Comparison of ENCODE assay signal across 9 cellular contexts in genomic region chr16:54934536-54935410, GRCh38. TPM values are rescaled to one million over a fixed set of nuclear protein-coding genes. Genes with fewer than 3 reads are reported as not detected.
A peak's percentile ranks its signal among the peaks of the same experiment; 100 is the strongest.
DNase-seq lines count a peak whose midpoint lies in the region; ATAC-seq and TF ChIP-seq lines count a peak whose summit lies in the region.
"Had no signal": no experiment of that assay in that cellular context is flagged by ENCODE, and none has a peak within 500 bp of the region (broad histone marks: within the 10 kb centered on the region; RNA-seq: fewer than 3 reads in every experiment).

No MANE protein-coding gene starts in this region.

- no peaks in the 10 kb centered on the region for H3K79me1 ChIP-seq in mesendoderm (ENCODE audit: low read length)

- no peaks in the 10 kb centered on the region for H3K36me3 Mint-ChIP-seq in CD4-positive, alpha-beta T cell (ENCODE audit: low read depth)

- H3K27me3 ChIP-seq in CD4-positive, alpha-beta T cell (ENCODE audit: control insufficient read depth, insufficient read depth, low read length), result peaks cover 87% of the 10 kb centered on the region
- H3K27me3 ChIP-seq in mesendoderm (ENCODE audit: insufficient read depth, low read length, poor library complexity) (peaks cover 69% of the 10 kb centered on the region), dorsolateral prefrontal cortex (peaks cover 27 to 100% (median 95%) of the 10 kb centered on the region in 45 donors), PC-9 (ENCODE audit: insufficient read depth, low read depth) (no peaks in the 10 kb centered on the region)

- H2BK15ac ChIP-seq in mesendoderm (replicated peaks; ENCODE audit: low read depth), result no peak overlapping the region

- no peaks in the 10 kb centered on the region for H4K20me1 ChIP-seq in PC-9 (ENCODE audit: insufficient read depth)

- H2BK120ac ChIP-seq in mesendoderm (ENCODE audit: low read depth, low read length), result no peak overlapping the region

- no peak overlapping the region for H3K27ac ChIP-seq in CD4-positive, alpha-beta T cell (ENCODE audit: low read depth, low read length)
- H3K27ac ChIP-seq in mesendoderm (ENCODE audit: low read depth, low read length) (no peak overlapping the region), caudate nucleus (ENCODE audit: low read depth, low read length) (no peak overlapping the region), dorsolateral prefrontal cortex (no peak overlapping the region), PC-9 (no peak overlapping the region)

- TF ChIP-seq CTCF in CD4-positive, alpha-beta T cell (IDR thresholded peaks at IDR 0.05), result no peak
- TF ChIP-seq CTCF in HFF-Myc (IDR thresholded peaks at IDR 0.05; ENCODE audit: low read depth, low read length, missing control alignments) (no peak), dorsolateral prefrontal cortex (IDR thresholded peaks at IDR 0.05 in 54 of 56, conservative IDR thresholded peaks at IDR 0.05 in 2 of 56; ENCODE audit: low read depth in 1 of 56, partially characterized antibody in 56 of 56) (peak in 23 of 56 donors; percentile 8 to 42 (median 19)), PC-9 (conservative IDR thresholded peaks at IDR 0.05) (no peak)

- POLR2A ChIA-PET in CD4-positive, alpha-beta T cell (lab: Charles Lee), result no interaction called here
- POLR2A ChIA-PET in PC-9 (lab: Charles Lee; ENCODE audit: unreplicated experiment), result no interaction called here

- H4K8ac ChIP-seq in mesendoderm (ENCODE audit: low read depth, low read length), result no peak overlapping the region

- H3K4ac ChIP-seq in mesendoderm (ENCODE audit: low read depth, low read length), result no peak overlapping the region

- H3K36me3 ChIP-seq in mesendoderm (ENCODE audit: control insufficient read depth, insufficient read depth, low read length), result no peaks in the 10 kb centered on the region
- H3K36me3 ChIP-seq in PC-9 (ENCODE audit: low read depth), result no peaks in the 10 kb centered on the region

- no CpG with 5 or more reads among the region's 37 CpGs for WGBS in mesendoderm (ENCODE audit: extremely low coverage, insufficient coverage, low lambda C conversion rate)

- CTCF ChIA-PET in CD4-positive, alpha-beta T cell (lab: Charles Lee), result no interaction called here
- CTCF ChIA-PET in PC-9 (lab: Charles Lee), result interaction anchor here (0.7 kb wide), 1 partner anchor 148 kb away, joined by 3 read pairs; no protein-coding TSS in a partner anchor

- H2AFZ ChIP-seq in PC-9, result no peak overlapping the region

- H3K4me1 Mint-ChIP-seq in CD4-positive, alpha-beta T cell (ENCODE audit: low read depth), result peaks cover 41% of the 10 kb centered on the region

- H3K27me3 Mint-ChIP-seq in CD4-positive, alpha-beta T cell, result peaks cover 82% of the 10 kb centered on the region

- no peaks in the 10 kb centered on the region; the same call in 1 of the 2 replicates for H3F3A ChIP-seq in PC-9 (ENCODE audit: insufficient read depth, low read depth)

- no peaks in the 10 kb centered on the region for H3K9me3 ChIP-seq in CD4-positive, alpha-beta T cell (ENCODE audit: control insufficient read depth, low read length)
- H3K9me3 ChIP-seq in PC-9 (ENCODE audit: insufficient read depth, low read depth), result no peaks in the 10 kb centered on the region

- H3K79me2 ChIP-seq in mesendoderm (ENCODE audit: control insufficient read depth, insufficient read depth, low read length), result no peaks in the 10 kb centered on the region
- peaks cover 11% of the 10 kb centered on the region; the same call in 1 of the 2 replicates for H3K79me2 ChIP-seq in PC-9 (ENCODE audit: low read depth)

- H3K27ac Mint-ChIP-seq in CD4-positive, alpha-beta T cell, result no peak overlapping the region

- H3K4me1 ChIP-seq in mesendoderm (ENCODE audit: control insufficient read depth, low read depth, low read length) (no peaks in the 10 kb centered on the region), PC-9 (replicated peaks; ENCODE audit: insufficient read depth) (peaks cover 6% of the 10 kb centered on the region)

- H3K4me3 ChIP-seq in HFF-Myc (replicated peaks; ENCODE audit: low read depth, low read length), result peak overlapping the region; percentile 82
- no peak overlapping the region for H3K4me3 ChIP-seq in mesendoderm (ENCODE audit: low read length)
- no peak overlapping the region for H3K4me3 ChIP-seq in dorsolateral prefrontal cortex
- H3K4me3 ChIP-seq in PC-9, result no peak overlapping the region

- BruUV-seq in PC-9 (replicated peaks; lab: Mats Ljungman, UMichigan), result no TSS peak

- no peaks in the 10 kb centered on the region for H3K9me3 Mint-ChIP-seq in CD4-positive, alpha-beta T cell
- H3K9me3 Mint-ChIP-seq: stimulated activated naive CD8-positive, alpha-beta T cell treated with anti-CD3 and anti-CD28 coated beads, Interleukin-15, Interleukin-2, amounts not matched to agents 100 ng/mL and 50 ng/mL, for 24 hours had no signal

- no peak overlapping the region for H3K9ac ChIP-seq in mesendoderm (ENCODE audit: low read length)

- no peak overlapping the region for H3K18ac ChIP-seq in mesendoderm (ENCODE audit: low read length)

- no peak overlapping the region for H3K56ac ChIP-seq in mesendoderm (ENCODE audit: low read length)

- H2AK5ac ChIP-seq in mesendoderm (ENCODE audit: low read length), result no peak overlapping the region

- H2BK5ac ChIP-seq in mesendoderm (ENCODE audit: low read length), result no peak overlapping the region

- no peak for ATAC-seq in CD4-positive, alpha-beta T cell (ENCODE audit: poor library complexity)
- no peak for ATAC-seq in HG03159 (IDR thresholded peaks at IDR 0.05; ENCODE audit: unreplicated experiment)

- peak overlapping the region; percentile 45 for H3K4me3 Mint-ChIP-seq in CD4-positive, alpha-beta T cell
- H3K4me3 Mint-ChIP-seq: stimulated activated naive CD8-positive, alpha-beta T cell treated with anti-CD3 and anti-CD28 coated beads, Interleukin-15, Interleukin-2, amounts not matched to agents 100 ng/mL and 50 ng/mL, for 24 hours had no signal

- intact Hi-C loops in CD4-positive, alpha-beta T cell (cut with DNase I, micrococcal nuclease), result loop anchor here in 1 of 2 experiments (10.0 kb wide), 2 partner anchors 1390 to 1500 kb away; partner anchors contain the start of gene RBL2
- intact Hi-C loops in dorsolateral prefrontal cortex (cut with DNase I), result loop anchor here (5.0 to 10.0 kb wide), 3 partner anchors 438 to 1160 kb away; partner anchors contain the start of gene IRX3 (in 1 of the 2)
- intact Hi-C loops in PC-9 (cut with micrococcal nuclease; ENCODE audit: unreplicated experiment), result no loop called here

- no peak overlapping the region for H3K23ac ChIP-seq in mesendoderm (ENCODE audit: low read length)

- DNase-seq in CD4-positive, alpha-beta T cell, result no peak
- DNase-seq in HFF-Myc (ENCODE audit: extremely low read depth, low read depth) (no peak), dermis blood vessel endothelial cell (peak; percentile 17), mesendoderm (peak; percentile 72), caudate nucleus (lab: John Stamatoyannopoulos, UW) (no peak), dorsolateral prefrontal cortex (no peak), PC-9 (no peak)

- no peak overlapping the region for H4K5ac ChIP-seq in mesendoderm (ENCODE audit: low read length)

- H3K4me2 ChIP-seq in mesendoderm (ENCODE audit: low read length) (no peak overlapping the region), PC-9 (no peak overlapping the region)

- H3K9me2 ChIP-seq in PC-9 (ENCODE audit: insufficient read depth), result no peaks in the 10 kb centered on the region

RNA-seq across cellular contexts. Expression of gene IRX5, which starts 4.1 kb away (rescaled TPM):
- not detected for total RNA-seq in CD4-positive, alpha-beta T cell
- total RNA-seq in dermis blood vessel endothelial cell, result 0.51 and 0.79 TPM in 2 replicates
- 0.27 TPM for polyA plus RNA-seq in mesendoderm (2013, experiment 1 of 2)
- polyA plus RNA-seq in mesendoderm (2013, experiment 2 of 2), result 0.21 TPM
- under 1 TPM in 10 of 120 experiments, not detected in 110; 0.23 to 1.00 (median 0.40) TPM for total RNA-seq in dorsolateral prefrontal cortex
- total RNA-seq in PC-9 (2021), result not detected in 2 replicates

Comparison
In these comparisons a context has a peak if more than half of its experiments do, and no peak if none do; other contexts are left out.
1. DNase-seq: peak in dermis blood vessel endothelial cell (single experiment) and mesendoderm (single experiment); none in CD4-positive, alpha-beta T cell (0 of 10), HFF-Myc (single experiment), caudate nucleus (0 of 61), dorsolateral prefrontal cortex (0 of 10) and PC-9 (0 of 2).